ENCODE assay signal across 17 cellular contexts in the genomic region with DNA sequence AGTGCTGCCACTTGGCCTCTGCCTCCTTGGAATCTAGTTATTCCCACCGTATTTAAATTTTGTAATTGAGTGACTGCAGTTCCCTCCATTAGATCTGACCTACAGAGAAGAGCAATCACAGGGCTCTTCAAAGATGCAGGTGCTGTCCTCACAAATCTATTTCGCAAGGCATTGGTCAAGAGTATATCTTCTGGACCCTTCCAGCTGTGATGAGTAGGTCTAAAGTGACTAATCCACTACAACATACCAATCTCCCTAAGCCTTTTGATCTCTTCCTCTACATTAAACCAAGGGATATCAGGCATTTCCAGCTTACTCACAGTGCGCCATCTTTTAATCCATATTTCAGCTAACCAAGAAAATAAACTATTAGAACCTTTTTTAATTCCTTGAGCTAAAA.
"Had no signal": no experiment of that assay in that cellular context is flagged by ENCODE, and none has a peak within 500 bp of the region (broad histone marks: within the 10 kb centered on the region; RNA-seq: fewer than 3 reads in every experiment).

No MANE protein-coding gene starts in this region.

- H3K4me1 ChIP-seq: heart right ventricle had no signal

- H3K27ac Mint-ChIP-seq: activated naive CD4-positive, alpha-beta T cell treated with anti-CD3 and anti-CD28 coated beads, Interleukin-2, amount 50 U/mL, for 24 hours; activated T-cell treated with anti-CD3 and anti-CD28 coated beads, Interleukin-2, amount 50 U/mL, for 72 hours; memory B cell; naive B cell; progenitor cell of endocrine pancreas; T-helper 2 cell treated with Interferon-gamma antibody and Interleukin-4, amounts not matched to agents 5 μg/mL and 100 μg/mL, for 36 hours; type B pancreatic cell had no signal

- H3K36me3 Mint-ChIP-seq: activated naive CD4-positive, alpha-beta T cell treated with anti-CD3 and anti-CD28 coated beads, Interleukin-2, amount 50 U/mL, for 24 hours; memory B cell; naive B cell; type B pancreatic cell had no signal

- H3K9me3 ChIP-seq: mucosa of descending colon had no signal

- ATAC-seq: activated T-cell treated with anti-CD3 and anti-CD28 coated beads, Interleukin-2, amount 50 U/mL, for 72 hours; heart right ventricle; left ventricle myocardium superior; mucosa of descending colon; stimulated activated naive CD8-positive, alpha-beta T cell treated with anti-CD3 and anti-CD28 coated beads, Interleukin-15, Interleukin-2, amounts not matched to agents 100 U/mL and 50 U/mL, for 24 hours had no signal

- H3K27me3 ChIP-seq: cardiac muscle cell, heart right ventricle had no signal

- H3K4me1 Mint-ChIP-seq: activated naive CD4-positive, alpha-beta T cell treated with anti-CD3 and anti-CD28 coated beads, Interleukin-2, amount 50 U/mL, for 24 hours; memory B cell; naive B cell; neural crest cell had no signal

- H3K4me3 Mint-ChIP-seq: activated naive CD4-positive, alpha-beta T cell treated with anti-CD3 and anti-CD28 coated beads, Interleukin-2, amount 50 U/mL, for 24 hours; activated T-cell treated with anti-CD3 and anti-CD28 coated beads, Interleukin-2, amount 50 U/mL, for 72 hours; memory B cell; neural crest cell; T-helper 2 cell treated with Interferon-gamma antibody and Interleukin-4, amounts not matched to agents 5 μg/mL and 100 μg/mL, for 36 hours; type B pancreatic cell had no signal

- H3K9me3 Mint-ChIP-seq: activated naive CD4-positive, alpha-beta T cell treated with anti-CD3 and anti-CD28 coated beads, Interleukin-2, amount 50 U/mL, for 24 hours; T-helper 2 cell treated with Interferon-gamma antibody and Interleukin-4, amounts not matched to agents 5 μg/mL and 100 μg/mL, for 36 hours had no signal

- H3K4me3 ChIP-seq: cardiac muscle cell, heart right ventricle, mucosa of descending colon had no signal

- DNase-seq: activated CD4-positive, alpha-beta T cell treated with anti-CD3 and anti-CD28 coated beads, Interleukin-2, amount 50 U/mL, for 4 hours; activated gamma-delta T cell; activated T-cell treated with anti-CD3 and anti-CD28 coated beads, Interleukin-2, amount 50 U/mL, for 72 hours; heart right ventricle; left ventricle myocardium superior; mucosa of descending colon; naive B cell; stimulated activated CD4-positive, alpha-beta T cell treated with anti-CD3 and anti-CD28 coated beads, Interleukin-2, amount 100 ng/mL, for 24 hours; stimulated activated naive CD8-positive, alpha-beta T cell treated with anti-CD3 and anti-CD28 coated beads, Interleukin-15, Interleukin-2, amounts not matched to agents 100 U/mL and 50 U/mL, for 24 hours had no signal

- H3K27ac ChIP-seq: cardiac muscle cell, epithelial cell of prostate, heart right ventricle had no signal

- H3K27me3 Mint-ChIP-seq: activated naive CD4-positive, alpha-beta T cell treated with anti-CD3 and anti-CD28 coated beads, Interleukin-2, amount 50 U/mL, for 24 hours; memory B cell; naive B cell; progenitor cell of endocrine pancreas; type B pancreatic cell had no signal

- H3K36me3 ChIP-seq: cardiac muscle cell, heart right ventricle had no signal
